10 cellular contexts compared by ENCODE assay signal in genomic region chr1:20255666-20256065, GRCh38. TPM values are rescaled to one million over a fixed set of nuclear protein-coding genes. Genes with fewer than 3 reads are reported as not detected.
DNase-seq lines count a peak whose midpoint lies in the region; ATAC-seq and FAIRE-seq lines count a peak whose summit lies in the region.
"Had no signal": no experiment of that assay in that cellular context is flagged by ENCODE, and none has a peak within 500 bp of the region (broad histone marks: within the 10 kb centered on the region; RNA-seq: fewer than 3 reads in every experiment).

No MANE protein-coding gene starts in this region.

- ATAC-seq in HG03571 (IDR thresholded peaks at IDR 0.05; ENCODE audit: unreplicated experiment): no peak

- H3K36me3 ChIP-seq in small intestine (ENCODE audit: control insufficient read depth in 2 of 2, insufficient read depth in 2 of 2, low read length in 2 of 2): no peaks in the 10 kb centered on the region

- DNase-seq in activated CD4-positive, alpha-beta T cell treated with anti-CD3 and anti-CD28 coated beads for 48 hours: peak; percentile 19
- no peak for DNase-seq in activated CD4-positive, alpha-beta T cell treated with anti-CD3 and anti-CD28 coated beads, Interleukin-2, amount 50 U/mL, for 1 hour
- DNase-seq in NCI-H2227 treated with DMSO at 0.1 percent for 48 hours (lab: John Stamatoyannopoulos, UW) (peak; percentile 69), small intestine (peak; percentile 83), NCI-H1436 treated with DMSO at 0.1 percent for 48 hours (lab: John Stamatoyannopoulos, UW) (no peak)
- no peak for DNase-seq in activated T-cell treated with anti-CD3 and anti-CD28 coated beads, Interleukin-2, amount 50 U/mL, for 48 hours
- DNase-seq: activated effector memory CD4-positive, alpha-beta T cell treated with anti-CD3 and anti-CD28 coated beads, Interleukin-2, amount 50 U/mL, for 16 hours; NCI-H524 treated with DMSO at 0.1 percent for 48 hours had no signal

- H3K27ac ChIP-seq in cingulate gyrus (ENCODE audit: low read depth, low read length) (peak overlapping the region; percentile 13), small intestine (ENCODE audit: low read depth in 1 of 2, low read length in 1 of 2) (peak overlapping the region in 1 of 2 donors; percentile 6)

- 8 to 28% (median 17%) methylated on average over 7 of the region's 7 CpGs for WGBS in small intestine, 3 donors

- FAIRE-seq in small intestine (lab: Jason Lieb, UNC): no peak

- H3K4me3 ChIP-seq in small intestine (ENCODE audit: low read depth in 1 of 2, low read length in 2 of 2): no peak overlapping the region

- H3K27me3 ChIP-seq in small intestine (ENCODE audit: control insufficient read depth in 2 of 2, insufficient read depth in 2 of 2, low read length in 2 of 2): no peaks in the 10 kb centered on the region

- H3K9me3 ChIP-seq in small intestine (ENCODE audit: control insufficient read depth, low read depth): no peaks in the 10 kb centered on the region

- H3K4me1 ChIP-seq in small intestine (ENCODE audit: control insufficient read depth in 2 of 2, insufficient read depth in 1 of 2, low read depth in 1 of 2, low read length in 1 of 2): peaks cover 0 to 2% of the 10 kb centered on the region in 2 donors

RNA-seq across cellular contexts. Expression of gene VWA5B1, which starts 35.0 kb away (rescaled TPM):
- under 1 TPM in 1 of 3 donors, not detected in 2; 0.01 TPM for polyA plus RNA-seq in small intestine

Comparison
In these comparisons a context has a peak if more than half of its experiments do, and no peak if none do; other contexts are left out.
1. DNase-seq: peak in activated CD4-positive, alpha-beta T cell treated with anti-CD3 and anti-CD28 coated beads for 48 hours (single experiment), NCI-H2227 treated with DMSO at 0.1 percent for 48 hours (single experiment) and small intestine (single experiment); none in activated CD4-positive, alpha-beta T cell treated with anti-CD3 and anti-CD28 coated beads, Interleukin-2, amount 50 U/mL, for 1 hour (single experiment), NCI-H1436 treated with DMSO at 0.1 percent for 48 hours (single experiment) and activated T-cell treated with anti-CD3 and anti-CD28 coated beads, Interleukin-2, amount 50 U/mL, for 48 hours (0 of 2).